In genomic region chr5:100790951-100791350, GRCh38 we compare ENCODE assay signal across 21 cellular contexts.
"Had no signal": no experiment of that assay in that cellular context is flagged by ENCODE, and none has a peak within 500 bp of the region (broad histone marks: within the 10 kb centered on the region; RNA-seq: fewer than 3 reads in every experiment).

No MANE protein-coding gene starts in this region.

- H3K9me3 ChIP-seq: thyroid gland had no signal

- ATAC-seq: activated T-helper 17 cell treated with anti-CD3 and anti-CD28 coated beads, Interleukin-2, amount 50 U/mL, for 72 hours; sciatic nerve had no signal

- H3K27me3 Mint-ChIP-seq: activated B cell treated with CpG ODN at 0.5 μM for 24 hours; activated CD4-positive, alpha-beta memory T cell treated with anti-CD3 and anti-CD28 coated beads for 36 hours; activated CD8-positive, alpha-beta memory T cell treated with anti-CD3 and anti-CD28 coated beads, Interleukin-2, amount 10 ng/mL, durations not matched to agents 7 days and 5 days; activated naive CD8-positive, alpha-beta T cell treated with anti-CD3 and anti-CD28 coated beads for 36 hours; activated T-helper 17 cell treated with anti-CD3 and anti-CD28 coated beads, Interleukin-2, amount 50 U/mL, for 72 hours; naive B cell had no signal

- H3K27ac ChIP-seq: cardiac muscle cell, heart left ventricle, left ventricle myocardium inferior, parathyroid adenoma, thyroid gland had no signal

- H3K4me1 ChIP-seq: left ventricle myocardium inferior, parathyroid adenoma, thyroid gland had no signal

- H3K4me1 Mint-ChIP-seq: activated T-helper 17 cell treated with anti-CD3 and anti-CD28 coated beads, Interleukin-2, amount 50 U/mL, for 72 hours had no signal

- H3K4me3 Mint-ChIP-seq: activated B cell treated with CpG ODN at 0.5 μM for 24 hours; activated CD4-positive, alpha-beta memory T cell treated with anti-CD3 and anti-CD28 coated beads for 36 hours; activated CD8-positive, alpha-beta memory T cell treated with anti-CD3 and anti-CD28 coated beads, Interleukin-2, amount 10 ng/mL, durations not matched to agents 7 days and 5 days; activated naive CD8-positive, alpha-beta T cell treated with anti-CD3 and anti-CD28 coated beads for 36 hours; activated T-helper 17 cell treated with anti-CD3 and anti-CD28 coated beads, Interleukin-2, amount 50 U/mL, for 72 hours; endodermal cell; naive B cell; T-cell had no signal

- H3K36me3 ChIP-seq: cardiac muscle cell, heart left ventricle, left ventricle myocardium inferior, spleen, thyroid gland had no signal

- H3K4me3 ChIP-seq: cardiac muscle cell, heart left ventricle, left ventricle myocardium inferior, mucosa of descending colon, thyroid gland had no signal

- H3K27ac Mint-ChIP-seq: activated B cell treated with CpG ODN at 0.5 μM for 24 hours; activated CD4-positive, alpha-beta memory T cell treated with anti-CD3 and anti-CD28 coated beads for 36 hours; activated naive CD8-positive, alpha-beta T cell treated with anti-CD3 and anti-CD28 coated beads for 36 hours; activated T-helper 17 cell treated with anti-CD3 and anti-CD28 coated beads, Interleukin-2, amount 50 U/mL, for 72 hours; endodermal cell; T-cell had no signal

- DNase-seq: activated B cell treated with CpG ODN at 0.5 μM for 24 hours; activated CD4-positive, alpha-beta memory T cell treated with anti-CD3 and anti-CD28 coated beads for 36 hours; activated CD4-positive, alpha-beta T cell treated with anti-CD3 and anti-CD28 coated beads for 4 hours; activated naive CD4-positive, alpha-beta T cell; activated naive CD8-positive, alpha-beta T cell treated with anti-CD3 and anti-CD28 coated beads for 36 hours; amniotic stem cell; heart left ventricle; left ventricle myocardium inferior; mesenchymal stem cell; naive B cell; stimulated activated naive CD4-positive, alpha-beta T cell; T-cell; thyroid gland had no signal

- H3K27me3 ChIP-seq: cardiac muscle cell, heart left ventricle, spleen, thyroid gland had no signal
